Comparison of ENCODE assay signal across 1 cellular context in the genomic region with DNA sequence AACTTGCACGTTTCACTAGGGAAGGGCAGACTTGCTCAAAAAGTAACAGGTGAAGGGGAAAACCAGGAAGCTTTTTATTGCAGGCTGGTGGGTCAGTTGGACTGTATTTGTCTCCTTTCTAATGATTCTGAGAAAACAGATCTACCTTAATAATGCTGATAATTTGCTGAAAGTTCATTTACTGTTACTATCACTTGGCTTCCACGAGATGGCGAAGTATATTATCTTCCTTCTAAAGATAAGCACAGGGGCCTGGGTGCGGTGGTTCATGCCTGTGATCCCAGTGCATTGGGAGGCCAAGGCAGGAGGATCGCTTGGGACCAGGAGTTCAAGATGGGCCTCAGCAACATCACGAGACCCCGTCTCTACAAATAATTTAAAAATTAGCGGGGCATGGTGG.
TF ChIP-seq lines count a peak whose summit lies in the region.

No MANE protein-coding gene starts in this region.

TF ChIP-seq in HepG2, 621 proteins besides CTCF, POLR2A, EP300 and RAD21:
- no peak for TF ChIP-seq NR3C1 (CRISPR knock-in tag; IDR thresholded peaks at IDR 0.05)
- TF ChIP-seq, protein P1, sequence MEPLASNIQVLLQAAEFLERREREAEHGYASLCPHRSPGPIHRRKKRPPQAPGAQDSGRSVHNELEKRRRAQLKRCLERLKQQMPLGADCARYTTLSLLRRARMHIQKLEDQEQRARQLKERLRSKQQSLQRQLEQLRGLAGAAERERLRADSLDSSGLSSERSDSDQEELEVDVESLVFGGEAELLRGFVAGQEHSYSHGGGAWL (CRISPR knock-in tag; IDR thresholded peaks at IDR 0.05): no peak
- TF ChIP-seq, protein P2, sequence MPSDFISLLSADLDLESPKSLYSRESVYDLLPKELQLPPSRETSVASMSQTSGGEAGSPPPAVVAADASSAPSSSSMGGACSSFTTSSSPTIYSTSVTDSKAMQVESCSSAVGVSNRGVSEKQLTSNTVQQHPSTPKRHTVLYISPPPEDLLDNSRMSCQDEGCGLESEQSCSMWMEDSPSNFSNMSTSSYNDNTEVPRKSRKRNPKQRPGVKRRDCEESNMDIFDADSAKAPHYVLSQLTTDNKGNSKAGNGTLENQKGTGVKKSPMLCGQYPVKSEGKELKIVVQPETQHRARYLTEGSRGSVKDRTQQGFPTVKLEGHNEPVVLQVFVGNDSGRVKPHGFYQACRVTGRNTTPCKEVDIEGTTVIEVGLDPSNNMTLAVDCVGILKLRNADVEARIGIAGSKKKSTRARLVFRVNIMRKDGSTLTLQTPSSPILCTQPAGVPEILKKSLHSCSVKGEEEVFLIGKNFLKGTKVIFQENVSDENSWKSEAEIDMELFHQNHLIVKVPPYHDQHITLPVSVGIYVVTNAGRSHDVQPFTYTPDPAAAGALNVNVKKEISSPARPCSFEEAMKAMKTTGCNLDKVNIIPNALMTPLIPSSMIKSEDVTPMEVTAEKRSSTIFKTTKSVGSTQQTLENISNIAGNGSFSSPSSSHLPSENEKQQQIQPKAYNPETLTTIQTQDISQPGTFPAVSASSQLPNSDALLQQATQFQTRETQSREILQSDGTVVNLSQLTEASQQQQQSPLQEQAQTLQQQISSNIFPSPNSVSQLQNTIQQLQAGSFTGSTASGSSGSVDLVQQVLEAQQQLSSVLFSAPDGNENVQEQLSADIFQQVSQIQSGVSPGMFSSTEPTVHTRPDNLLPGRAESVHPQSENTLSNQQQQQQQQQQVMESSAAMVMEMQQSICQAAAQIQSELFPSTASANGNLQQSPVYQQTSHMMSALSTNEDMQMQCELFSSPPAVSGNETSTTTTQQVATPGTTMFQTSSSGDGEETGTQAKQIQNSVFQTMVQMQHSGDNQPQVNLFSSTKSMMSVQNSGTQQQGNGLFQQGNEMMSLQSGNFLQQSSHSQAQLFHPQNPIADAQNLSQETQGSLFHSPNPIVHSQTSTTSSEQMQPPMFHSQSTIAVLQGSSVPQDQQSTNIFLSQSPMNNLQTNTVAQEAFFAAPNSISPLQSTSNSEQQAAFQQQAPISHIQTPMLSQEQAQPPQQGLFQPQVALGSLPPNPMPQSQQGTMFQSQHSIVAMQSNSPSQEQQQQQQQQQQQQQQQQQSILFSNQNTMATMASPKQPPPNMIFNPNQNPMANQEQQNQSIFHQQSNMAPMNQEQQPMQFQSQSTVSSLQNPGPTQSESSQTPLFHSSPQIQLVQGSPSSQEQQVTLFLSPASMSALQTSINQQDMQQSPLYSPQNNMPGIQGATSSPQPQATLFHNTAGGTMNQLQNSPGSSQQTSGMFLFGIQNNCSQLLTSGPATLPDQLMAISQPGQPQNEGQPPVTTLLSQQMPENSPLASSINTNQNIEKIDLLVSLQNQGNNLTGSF (CRISPR knock-in tag; IDR thresholded peaks at IDR 0.05): no peak
- no peak for TF ChIP-seq EEA1 (CRISPR knock-in tag; IDR thresholded peaks at IDR 0.05; ENCODE audit: borderline replicate concordance)
- no peak for TF ChIP-seq ZBTB38 (CRISPR knock-in tag; IDR thresholded peaks at IDR 0.05)
- no peak for TF ChIP-seq ZNF768 (CRISPR knock-in tag; IDR thresholded peaks at IDR 0.05)
- TF ChIP-seq TBX2 (CRISPR knock-in tag; IDR thresholded peaks at IDR 0.05; ENCODE audit: borderline replicate concordance): no peak
- peak; percentile 28; the same call in 1 of the 2 replicates for TF ChIP-seq STAG1 (CRISPR knock-in tag; IDR thresholded peaks at IDR 0.05)
- TF ChIP-seq, protein P3, sequence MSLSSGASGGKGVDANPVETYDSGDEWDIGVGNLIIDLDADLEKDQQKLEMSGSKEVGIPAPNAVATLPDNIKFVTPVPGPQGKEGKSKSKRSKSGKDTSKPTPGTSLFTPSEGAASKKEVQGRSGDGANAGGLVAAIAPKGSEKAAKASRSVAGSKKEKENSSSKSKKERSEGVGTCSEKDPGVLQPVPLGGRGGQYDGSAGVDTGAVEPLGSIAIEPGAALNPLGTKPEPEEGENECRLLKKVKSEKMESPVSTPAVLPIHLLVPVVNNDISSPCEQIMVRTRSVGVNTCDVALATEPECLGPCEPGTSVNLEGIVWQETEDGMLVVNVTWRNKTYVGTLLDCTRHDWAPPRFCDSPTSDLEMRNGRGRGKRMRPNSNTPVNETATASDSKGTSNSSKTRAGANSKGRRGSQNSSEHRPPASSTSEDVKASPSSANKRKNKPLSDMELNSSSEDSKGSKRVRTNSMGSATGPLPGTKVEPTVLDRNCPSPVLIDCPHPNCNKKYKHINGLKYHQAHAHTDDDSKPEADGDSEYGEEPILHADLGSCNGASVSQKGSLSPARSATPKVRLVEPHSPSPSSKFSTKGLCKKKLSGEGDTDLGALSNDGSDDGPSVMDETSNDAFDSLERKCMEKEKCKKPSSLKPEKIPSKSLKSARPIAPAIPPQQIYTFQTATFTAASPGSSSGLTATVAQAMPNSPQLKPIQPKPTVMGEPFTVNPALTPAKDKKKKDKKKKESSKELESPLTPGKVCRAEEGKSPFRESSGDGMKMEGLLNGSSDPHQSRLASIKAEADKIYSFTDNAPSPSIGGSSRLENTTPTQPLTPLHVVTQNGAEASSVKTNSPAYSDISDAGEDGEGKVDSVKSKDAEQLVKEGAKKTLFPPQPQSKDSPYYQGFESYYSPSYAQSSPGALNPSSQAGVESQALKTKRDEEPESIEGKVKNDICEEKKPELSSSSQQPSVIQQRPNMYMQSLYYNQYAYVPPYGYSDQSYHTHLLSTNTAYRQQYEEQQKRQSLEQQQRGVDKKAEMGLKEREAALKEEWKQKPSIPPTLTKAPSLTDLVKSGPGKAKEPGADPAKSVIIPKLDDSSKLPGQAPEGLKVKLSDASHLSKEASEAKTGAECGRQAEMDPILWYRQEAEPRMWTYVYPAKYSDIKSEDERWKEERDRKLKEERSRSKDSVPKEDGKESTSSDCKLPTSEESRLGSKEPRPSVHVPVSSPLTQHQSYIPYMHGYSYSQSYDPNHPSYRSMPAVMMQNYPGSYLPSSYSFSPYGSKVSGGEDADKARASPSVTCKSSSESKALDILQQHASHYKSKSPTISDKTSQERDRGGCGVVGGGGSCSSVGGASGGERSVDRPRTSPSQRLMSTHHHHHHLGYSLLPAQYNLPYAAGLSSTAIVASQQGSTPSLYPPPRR (CRISPR knock-in tag; IDR thresholded peaks at IDR 0.05; ENCODE audit: borderline replicate concordance): no peak
- TF ChIP-seq RBM22 (optimal IDR thresholded peaks at IDR 0.05; ENCODE audit: low read length): no peak
- TF ChIP-seq ZNF263 (CRISPR knock-in tag; IDR thresholded peaks at IDR 0.05): no peak
- no peak for TF ChIP-seq HOXA5 (CRISPR knock-in tag; IDR thresholded peaks at IDR 0.05)
- TF ChIP-seq, protein P4, sequence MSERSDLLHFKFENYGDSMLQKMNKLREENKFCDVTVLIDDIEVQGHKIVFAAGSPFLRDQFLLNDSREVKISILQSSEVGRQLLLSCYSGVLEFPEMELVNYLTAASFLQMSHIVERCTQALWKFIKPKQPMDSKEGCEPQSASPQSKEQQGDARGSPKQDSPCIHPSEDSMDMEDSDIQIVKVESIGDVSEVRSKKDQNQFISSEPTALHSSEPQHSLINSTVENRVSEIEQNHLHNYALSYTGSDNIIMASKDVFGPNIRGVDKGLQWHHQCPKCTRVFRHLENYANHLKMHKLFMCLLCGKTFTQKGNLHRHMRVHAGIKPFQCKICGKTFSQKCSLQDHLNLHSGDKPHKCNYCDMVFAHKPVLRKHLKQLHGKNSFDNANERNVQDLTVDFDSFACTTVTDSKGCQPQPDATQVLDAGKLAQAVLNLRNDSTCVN (CRISPR knock-in tag; IDR thresholded peaks at IDR 0.05; ENCODE audit: borderline replicate concordance): no peak
- no peak for TF ChIP-seq ZMYM3 (CRISPR knock-in tag; IDR thresholded peaks at IDR 0.05)
- TF ChIP-seq FOXC1 (CRISPR knock-in tag; IDR thresholded peaks at IDR 0.05; ENCODE audit: borderline replicate concordance): no peak
- no peak for TF ChIP-seq KDM5A (IDR thresholded peaks at IDR 0.05; ENCODE audit: borderline replicate concordance, low read length)
- TF ChIP-seq SMC3 (IDR thresholded peaks at IDR 0.05; ENCODE audit: low read length): peak; percentile 27
- TF ChIP-seq, protein P5, sequence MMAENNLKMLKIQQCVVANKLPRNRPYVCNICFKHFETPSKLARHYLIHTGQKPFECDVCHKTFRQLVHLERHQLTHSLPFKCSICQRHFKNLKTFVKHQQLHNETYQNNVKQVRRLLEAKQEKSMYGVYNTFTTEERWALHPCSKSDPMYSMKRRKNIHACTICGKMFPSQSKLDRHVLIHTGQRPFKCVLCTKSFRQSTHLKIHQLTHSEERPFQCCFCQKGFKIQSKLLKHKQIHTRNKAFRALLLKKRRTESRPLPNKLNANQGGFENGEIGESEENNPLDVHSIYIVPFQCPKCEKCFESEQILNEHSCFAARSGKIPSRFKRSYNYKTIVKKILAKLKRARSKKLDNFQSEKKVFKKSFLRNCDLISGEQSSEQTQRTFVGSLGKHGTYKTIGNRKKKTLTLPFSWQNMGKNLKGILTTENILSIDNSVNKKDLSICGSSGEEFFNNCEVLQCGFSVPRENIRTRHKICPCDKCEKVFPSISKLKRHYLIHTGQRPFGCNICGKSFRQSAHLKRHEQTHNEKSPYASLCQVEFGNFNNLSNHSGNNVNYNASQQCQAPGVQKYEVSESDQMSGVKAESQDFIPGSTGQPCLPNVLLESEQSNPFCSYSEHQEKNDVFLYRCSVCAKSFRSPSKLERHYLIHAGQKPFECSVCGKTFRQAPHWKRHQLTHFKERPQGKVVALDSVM (CRISPR knock-in tag; IDR thresholded peaks at IDR 0.05): peak; percentile 51; the same call in 1 of the 2 replicates
- TF ChIP-seq, protein P6, sequence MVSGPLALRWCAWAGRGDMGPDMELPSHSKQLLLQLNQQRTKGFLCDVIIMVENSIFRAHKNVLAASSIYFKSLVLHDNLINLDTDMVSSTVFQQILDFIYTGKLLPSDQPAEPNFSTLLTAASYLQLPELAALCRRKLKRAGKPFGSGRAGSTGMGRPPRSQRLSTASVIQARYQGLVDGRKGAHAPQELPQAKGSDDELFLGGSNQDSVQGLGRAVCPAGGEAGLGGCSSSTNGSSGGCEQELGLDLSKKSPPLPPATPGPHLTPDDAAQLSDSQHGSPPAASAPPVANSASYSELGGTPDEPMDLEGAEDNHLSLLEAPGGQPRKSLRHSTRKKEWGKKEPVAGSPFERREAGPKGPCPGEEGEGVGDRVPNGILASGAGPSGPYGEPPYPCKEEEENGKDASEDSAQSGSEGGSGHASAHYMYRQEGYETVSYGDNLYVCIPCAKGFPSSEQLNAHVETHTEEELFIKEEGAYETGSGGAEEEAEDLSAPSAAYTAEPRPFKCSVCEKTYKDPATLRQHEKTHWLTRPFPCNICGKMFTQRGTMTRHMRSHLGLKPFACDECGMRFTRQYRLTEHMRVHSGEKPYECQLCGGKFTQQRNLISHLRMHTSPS (CRISPR knock-in tag; IDR thresholded peaks at IDR 0.05; ENCODE audit: low read depth): no peak
